8 cellular contexts compared by ENCODE assay signal in the genomic region with DNA sequence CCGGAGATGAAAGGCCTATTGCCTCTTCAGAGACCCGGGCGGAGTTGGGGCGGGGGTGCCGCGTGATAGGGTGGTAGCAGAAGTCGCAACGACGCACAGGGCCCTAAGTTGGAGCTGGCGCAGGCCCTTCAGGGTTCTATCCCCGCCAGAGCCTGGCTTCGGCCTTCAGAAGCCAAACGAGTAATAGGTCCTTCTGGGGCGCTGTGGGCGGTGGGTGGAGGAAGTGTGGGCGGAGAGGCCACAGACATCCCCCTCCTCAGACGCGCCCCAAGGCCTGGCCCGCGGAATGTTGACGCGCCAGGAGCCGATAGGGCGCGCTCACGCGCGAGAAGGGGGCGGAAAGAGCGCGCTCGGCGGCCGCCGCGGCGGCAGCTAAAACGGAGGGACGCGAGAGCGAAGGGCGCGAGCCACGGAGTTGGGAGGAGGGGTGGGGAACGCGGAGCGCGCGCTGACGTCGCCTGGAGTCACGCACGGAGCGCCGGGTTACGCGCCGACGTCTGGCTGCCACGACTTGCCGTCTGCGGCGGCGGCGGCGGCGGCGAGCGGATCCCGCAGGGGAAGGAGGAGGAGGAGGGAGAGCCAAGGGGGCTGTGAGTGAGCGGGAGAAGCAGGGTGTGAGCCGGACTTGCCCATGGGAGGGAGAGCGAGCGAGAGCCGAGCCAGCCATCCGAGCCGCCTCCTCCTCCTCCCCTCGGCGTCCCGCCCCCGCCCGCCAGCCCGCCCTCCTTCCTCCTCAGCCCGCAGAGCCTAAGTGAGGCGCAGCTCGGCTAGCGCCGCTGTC. TPM values are rescaled to one million over a fixed set of nuclear protein-coding genes. Genes with fewer than 3 reads are reported as not detected.
A peak's percentile ranks its signal among the peaks of the same experiment; 100 is the strongest.
DNase-seq lines count a peak whose midpoint lies in the region; ATAC-seq and TF ChIP-seq lines count a peak whose summit lies in the region.

No MANE protein-coding gene starts in this region.

- in situ Hi-C loops in GM23248 (cut with MboI), result no loop called here

- DNase-seq in ELF-1 (ENCODE audit: low read depth, low spot score), result peak; percentile 92
- peak; percentile 98 for DNase-seq in GM23248
- DNase-seq in Kasumi-1 (lab: John Stamatoyannopoulos, UW), result peak; percentile 78 to 85
- DNase-seq in RWPE2 (ENCODE audit: low spot score), result peak; percentile 95
- DNase-seq in activated effector memory CD4-positive, alpha-beta T cell treated with anti-CD3 and anti-CD28 coated beads, Interleukin-2, amount 50 U/mL, for 16 hours, result peak; percentile 97
- DNase-seq in fibroblast of the conjunctiva (ENCODE audit: low read depth), result peak; percentile 65
- DNase-seq in neural crest cell (ENCODE audit: low read depth, low spot score), result peak; percentile 81
- DNase-seq in stomach, result peak; percentile 94

- H3F3A ChIP-seq in GM23248 (ENCODE audit: insufficient read depth), result peaks cover 39% of the 10 kb centered on the region

- H3K9me2 ChIP-seq in GM23248 (ENCODE audit: insufficient read depth), result no peaks in the 10 kb centered on the region

- H3K4me1 Mint-ChIP-seq in neural crest cell, result peaks cover 30% of the 10 kb centered on the region

- 1 to 2% methylated on average over 41 to 85 of the region's 88 CpGs for WGBS in GM23248 (ENCODE audit: low coverage in 1 of 2, low lambda C conversion rate in 2 of 2, missing lambda C conversion rate in 2 of 2), 2 experiments
- WGBS in stomach, 5 donors, result 0 to 1% (median 0%) methylated on average over 45 to 80 of the region's 88 CpGs

- H3K36me3 Mint-ChIP-seq in neural crest cell (ENCODE audit: low read depth), result no peaks in the 10 kb centered on the region

- H3K27ac Mint-ChIP-seq in neural crest cell (ENCODE audit: unreplicated experiment), result no peak overlapping the region

- H3K9me3 ChIP-seq in GM23248 (ENCODE audit: low read depth) (no peaks in the 10 kb centered on the region), RWPE2 (ENCODE audit: severe bottlenecking) (no peaks in the 10 kb centered on the region), stomach (no peaks in the 10 kb centered on the region)

- peaks cover 29% of the 10 kb centered on the region for H3K4me1 ChIP-seq in GM23248 (ENCODE audit: insufficient read depth)
- H3K4me1 ChIP-seq in RWPE2 (ENCODE audit: insufficient read depth, poor library complexity, severe bottlenecking), result peaks cover 21% of the 10 kb centered on the region
- H3K4me1 ChIP-seq in stomach, result peaks cover 12 to 58% (median 51%) of the 10 kb centered on the region in 4 donors

- peak overlapping the region; percentile 91 for H3K4me3 Mint-ChIP-seq in neural crest cell

- H4K20me1 ChIP-seq in GM23248 (ENCODE audit: insufficient read depth), result peaks cover 4% of the 10 kb centered on the region; the same call in 1 of the 2 replicates

- peak overlapping the region; percentile 91 for H3K27ac ChIP-seq in GM23248
- H3K27ac ChIP-seq in RWPE2 (ENCODE audit: poor library complexity, severe bottlenecking), result peak overlapping the region; percentile 61
- H3K27ac ChIP-seq in stomach, result peak overlapping the region; percentile 91 to 99 (median 98)

- TF ChIP-seq EP300 in stomach (IDR thresholded peaks at IDR 0.05), result no peak

- peaks cover 43% of the 10 kb centered on the region for H3K79me2 ChIP-seq in GM23248 (ENCODE audit: insufficient read depth)

- ATAC-seq in RWPE2 (ENCODE audit: low read depth), result peak; percentile 84

- H3K4me2 ChIP-seq in GM23248 (ENCODE audit: unreplicated experiment), result peak overlapping the region; percentile 86

- H3K27me3 ChIP-seq in GM23248 (replicated peaks; ENCODE audit: insufficient read depth) (no peaks in the 10 kb centered on the region), RWPE2 (ENCODE audit: insufficient read depth, poor library complexity, severe bottlenecking) (no peaks in the 10 kb centered on the region), stomach (peaks cover 0 to 14% (median 0%) of the 10 kb centered on the region in 3 donors)

- H2AFZ ChIP-seq in GM23248, result peak overlapping the region; percentile 86

- H3K27me3 Mint-ChIP-seq in neural crest cell (ENCODE audit: low read depth), result peaks cover 97% of the 10 kb centered on the region

- peak overlapping the region; percentile 93 for H3K9ac ChIP-seq in GM23248

- intact Hi-C loops in stomach (cut with DNase I; ENCODE audit: low total_unique reads), result loop anchor here (5.0 kb wide), 1 partner anchor 40 kb away; no protein-coding TSS in a partner anchor

- H3K9me3 Mint-ChIP-seq in neural crest cell, result no peaks in the 10 kb centered on the region

- peak; percentile 40 for TF ChIP-seq CTCF in RWPE2 (IDR thresholded peaks at IDR 0.05; ENCODE audit: poor library complexity, severe bottlenecking)
- TF ChIP-seq CTCF in neural crest cell (conservative IDR thresholded peaks at IDR 0.05), result peak; percentile 35
- no peak for TF ChIP-seq CTCF in stomach (IDR thresholded peaks at IDR 0.05)

- H3K4me3 ChIP-seq in GM23248 (peak overlapping the region; percentile 84), RWPE2 (ENCODE audit: severe bottlenecking) (peak overlapping the region; percentile 49), stomach (peak overlapping the region; percentile 69 to 77 (median 76))

- peak in 1 of 4 donors; percentile 18 for TF ChIP-seq POLR2A in stomach (IDR thresholded peaks at IDR 0.05)

- no peaks in the 10 kb centered on the region for H3K36me3 ChIP-seq in GM23248 (ENCODE audit: low read depth)
- no peaks in the 10 kb centered on the region for H3K36me3 ChIP-seq in RWPE2 (ENCODE audit: low read depth)
- H3K36me3 ChIP-seq in stomach, result no peaks in the 10 kb centered on the region

RNA-seq across cellular contexts. Expression of a gene that starts 6.4 kb away (rescaled TPM):
- 24.2 and 30.6 TPM in 2 replicates for total RNA-seq in GM23248 (2014; rRNA removed; shearing (Covaris generic))
- polyA plus RNA-seq in GM23248 (2016; fragmentation: Nextera tagmentation; extraction: Ambion mirVana) (7.9 and 10.7 TPM in 2 replicates), stomach (1 to 10 TPM; 3.3 to 4.8 (median 4.6) TPM)
- total RNA-seq in neural crest cell (5.5 and 5.7 TPM in 2 replicates), stomach (10 to 100 TPM; 12.5 to 30.8 (median 28.7) TPM)

RNA-seq across cellular contexts. Expression of a gene that starts 18.2 kb away (rescaled TPM):
- total RNA-seq in GM23248 (2014; rRNA removed; shearing (Covaris generic)), result 13.0 and 16.3 TPM in 2 replicates
- polyA plus RNA-seq in GM23248 (2016; fragmentation: Nextera tagmentation; extraction: Ambion mirVana), result 3.4 and 3.5 TPM in 2 replicates
- total RNA-seq in neural crest cell, result 1.1 and 1.4 TPM in 2 replicates
- 10 to 100 TPM in 3 of 5 donors, 1 to 10 TPM in 2; 1.8 to 29.5 (median 14.3) TPM for total RNA-seq in stomach
- polyA plus RNA-seq in stomach, result 1 to 10 TPM; 4.6 to 6.6 (median 6.1) TPM

Comparison
In these comparisons a context has a peak if more than half of its experiments do, and no peak if none do; other contexts are left out.
1. Peak in every context shown above with its lines: DNase-seq, ATAC-seq, H3K4me3 ChIP-seq and H3K27ac ChIP-seq.
2. CTCF ChIP-seq: peak in RWPE2 (single experiment) and neural crest cell (single experiment); none in stomach (0 of 7).